12 cellular contexts compared by ENCODE assay signal in genomic region chrX:53930513-53931380, GRCh38.
DNase-seq lines count a peak whose midpoint lies in the region; TF ChIP-seq lines count a peak whose summit lies in the region.
"Had no signal": no experiment of that assay in that cellular context is flagged by ENCODE, and none has a peak within 500 bp of the region (broad histone marks: within the 10 kb centered on the region; RNA-seq: fewer than 3 reads in every experiment).

No MANE protein-coding gene starts in this region.

- intact Hi-C loops in MCF 10A (cut with micrococcal nuclease) (no loop called here), breast epithelium (cut with DNase I; ENCODE audit: low total_unique reads) (no loop called here)

- H3K27me3 ChIP-seq in breast epithelium (peaks cover 0 to 14% of the 10 kb centered on the region in 2 donors), SJCRH30 (no peaks in the 10 kb centered on the region)

- POLR2A ChIA-PET in MCF 10A (lab: Yijun Ruan, JAX): interaction anchor here (0.6 to 1.1 kb wide), 3 partner anchors 10 to 330 kb away, joined by 3 read pairs; no protein-coding TSS in a partner anchor

- H3K9me3 ChIP-seq in breast epithelium (no peaks in the 10 kb centered on the region), SJCRH30 (replicated peaks) (no peaks in the 10 kb centered on the region)

- no peak for TF ChIP-seq POLR2A in breast epithelium (IDR thresholded peaks at IDR 0.05)

- no peak overlapping the region for H3K27ac ChIP-seq in breast epithelium
- H3K27ac ChIP-seq in SJCRH30: no peak overlapping the region

- H3K36me3 ChIP-seq in breast epithelium: no peaks in the 10 kb centered on the region
- H3K36me3 ChIP-seq in SJCRH30: no peaks in the 10 kb centered on the region

- CTCF ChIA-PET in MCF 10A (lab: Yijun Ruan, JAX): no interaction called here

- H3K9me3 Mint-ChIP-seq in MCF 10A (ENCODE audit: unreplicated experiment): no peaks in the 10 kb centered on the region
- H3K9me3 Mint-ChIP-seq: T-helper 1 cell treated with Interleukin-12 subunit alpha and Interleukin-12 subunit beta and Interleukin-4 antibody, amounts not matched to agents 30 μg/mL and 1 μg/mL, for 36 hours had no signal

- TF ChIP-seq CTCF in MCF 10A (IDR thresholded peaks at IDR 0.05; ENCODE audit: unreplicated experiment): no peak
- TF ChIP-seq CTCF in breast epithelium (IDR thresholded peaks at IDR 0.05): no peak

- H3K4me3 Mint-ChIP-seq in MCF 10A (ENCODE audit: unreplicated experiment): no peak overlapping the region
- H3K4me3 Mint-ChIP-seq: T-helper 1 cell treated with Interleukin-12 subunit alpha and Interleukin-12 subunit beta and Interleukin-4 antibody, amounts not matched to agents 30 μg/mL and 1 μg/mL, for 36 hours had no signal

- H3K36me3 Mint-ChIP-seq in MCF 10A (ENCODE audit: insufficient read depth, unreplicated experiment): peaks cover 12% of the 10 kb centered on the region

- DNase-seq in MCF 10A (ENCODE audit: unreplicated experiment) (peak; percentile 27), breast epithelium (ENCODE audit: low spot score in 2 of 2) (no peak), SJCRH30 (peak; percentile 3 to 22), fibroblast of peridontal ligament (ENCODE audit: extremely low read depth) (peak; percentile 84), stromal cell of bone marrow (ENCODE audit: low read depth) (peak; percentile 61), NCI-H526 treated with DMSO at 0.1 percent for 48 hours (lab: John Stamatoyannopoulos, UW) (no peak), DMS153 (lab: John Stamatoyannopoulos, UW) (no peak), islet precursor cell (no peak)
- DNase-seq: hippocampal formation, NCI-H2227 treated with DMSO at 0.1 percent for 48 hours, nucleus accumbens had no signal

- H3K27me3 Mint-ChIP-seq in MCF 10A (ENCODE audit: insufficient read depth, unreplicated experiment): peaks cover 30% of the 10 kb centered on the region

- no peaks in the 10 kb centered on the region for H3K4me1 Mint-ChIP-seq in MCF 10A (ENCODE audit: insufficient read depth, unreplicated experiment)

- no peak overlapping the region for H3K27ac Mint-ChIP-seq in MCF 10A (ENCODE audit: low read depth, unreplicated experiment)
- H3K27ac Mint-ChIP-seq: T-helper 1 cell treated with Interleukin-12 subunit alpha and Interleukin-12 subunit beta and Interleukin-4 antibody, amounts not matched to agents 30 μg/mL and 1 μg/mL, for 36 hours had no signal

- BruUV-seq in MCF 10A (replicated peaks; lab: Mats Ljungman, UMichigan): no TSS peak

- H3K4me1 ChIP-seq in breast epithelium: no peaks in the 10 kb centered on the region
- H3K4me1 ChIP-seq in SJCRH30: no peaks in the 10 kb centered on the region

- H3K4me3 ChIP-seq in breast epithelium (no peak overlapping the region), SJCRH30 (no peak overlapping the region)

Comparison
In these comparisons a context has a peak if more than half of its experiments do, and no peak if none do; other contexts are left out.
1. DNase-seq: peak in MCF 10A (single experiment), SJCRH30 (2 of 2), fibroblast of peridontal ligament (single experiment) and stromal cell of bone marrow (single experiment); none in breast epithelium (0 of 2), NCI-H526 treated with DMSO at 0.1 percent for 48 hours (single experiment), DMS153 (single experiment) and islet precursor cell (single experiment).